Comparison of ENCODE assay signal across 8 cellular contexts in the genomic region with DNA sequence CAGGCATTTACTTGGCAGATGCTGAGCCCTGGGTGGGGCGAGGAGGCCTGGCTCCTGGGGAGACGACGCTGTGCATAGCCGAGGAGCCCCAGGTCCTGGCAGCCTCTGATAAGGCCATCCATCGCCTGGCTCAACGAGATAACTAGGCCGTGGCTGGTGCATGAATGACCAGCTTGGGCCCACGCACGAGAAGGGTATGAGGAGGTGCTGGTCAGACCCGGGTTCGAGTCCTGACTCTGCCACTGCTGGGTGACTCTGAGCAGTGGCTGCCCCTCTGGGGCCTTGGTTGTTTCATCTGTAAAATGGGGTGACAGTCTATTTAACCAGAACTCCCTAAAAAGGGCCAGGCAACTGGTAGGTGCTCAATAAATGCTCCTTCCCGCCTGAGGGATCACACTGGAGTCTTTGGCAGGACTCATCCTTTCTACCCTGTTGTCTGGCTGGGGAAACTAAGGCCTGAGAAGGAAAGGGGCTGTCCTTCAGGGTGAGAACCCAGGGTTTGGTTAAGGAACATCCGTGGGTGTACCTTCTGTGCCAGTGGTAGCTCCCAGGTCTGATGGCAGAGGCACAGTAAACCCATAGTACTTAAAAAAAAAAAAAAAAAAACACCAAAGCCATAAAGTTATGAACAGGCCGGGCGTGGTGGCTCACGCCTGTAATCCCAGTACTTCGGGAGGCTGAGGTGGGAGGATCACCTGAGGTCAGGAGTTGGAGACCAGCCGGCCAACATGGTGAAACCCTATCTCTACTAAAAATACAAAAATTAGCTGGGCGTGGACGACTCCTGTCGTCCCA. TPM values are rescaled to one million over a fixed set of nuclear protein-coding genes. Genes with fewer than 3 reads are reported as not detected.
DNase-seq lines count a peak whose midpoint lies in the region; ATAC-seq and TF ChIP-seq lines count a peak whose summit lies in the region.

No MANE protein-coding gene starts in this region.

- no peak for DNase-seq in activated naive CD4-positive, alpha-beta T cell treated with anti-CD3 and anti-CD28 coated beads for 36 hours
- DNase-seq in activated naive CD4-positive, alpha-beta T cell (lab: John Stamatoyannopoulos, UW), result no peak
- DNase-seq in activated naive CD4-positive, alpha-beta T cell treated with anti-CD3 and anti-CD28 coated beads, Interleukin-2, amount 50 U/mL, for 72 hours (ENCODE audit: low spot score in 2 of 2), result no peak
- DNase-seq in memory B cell (ENCODE audit: low spot score in 2 of 2) (no peak), type B pancreatic cell (ENCODE audit: extremely low spot score, unreplicated experiment) (no peak), A172 (ENCODE audit: low spot score) (no peak), H4 (ENCODE audit: low spot score) (no peak)
- DNase-seq in stimulated activated CD4-positive, alpha-beta T cell treated with anti-CD3 and anti-CD28 coated beads, Interleukin-12 subunit alpha, Interleukin-12 subunit beta, amount 100 ng/mL, for 4 hours, result no peak

- no peak for ATAC-seq in activated naive CD4-positive, alpha-beta T cell treated with anti-CD3 and anti-CD28 coated beads, Interleukin-2, amount 50 U/mL, for 72 hours
- no peak for ATAC-seq in memory B cell (ENCODE audit: low read depth)

- H3K9me3 Mint-ChIP-seq in activated naive CD4-positive, alpha-beta T cell treated with anti-CD3 and anti-CD28 coated beads for 36 hours, result no peaks in the 10 kb centered on the region
- no peaks in the 10 kb centered on the region for H3K9me3 Mint-ChIP-seq in activated naive CD4-positive, alpha-beta T cell treated with anti-CD3 and anti-CD28 coated beads, Interleukin-2, amount 50 U/mL, for 72 hours
- no peaks in the 10 kb centered on the region for H3K9me3 Mint-ChIP-seq in memory B cell
- no peaks in the 10 kb centered on the region for H3K9me3 Mint-ChIP-seq in type B pancreatic cell

- no peaks in the 10 kb centered on the region for H3K27me3 Mint-ChIP-seq in activated naive CD4-positive, alpha-beta T cell treated with anti-CD3 and anti-CD28 coated beads for 36 hours (ENCODE audit: low read depth)
- H3K27me3 Mint-ChIP-seq in memory B cell (no peaks in the 10 kb centered on the region), type B pancreatic cell (peaks cover 8% of the 10 kb centered on the region)

- CTCF ChIA-PET in activated naive CD4-positive, alpha-beta T cell treated with anti-CD3 and anti-CD28 coated beads for 36 hours (lab: Charles Lee), result interaction anchor here (0.7 to 12.8 kb wide), 7 partner anchors 9 to 140 kb away, joined by 3 to 186 read pairs (median 4); partner anchors contain the start of genes CCDC124 and RPL18A

- peak overlapping the region; percentile 97 for H3K27ac Mint-ChIP-seq in activated naive CD4-positive, alpha-beta T cell treated with anti-CD3 and anti-CD28 coated beads for 36 hours
- peak overlapping the region; percentile 78 to 90 for H3K27ac Mint-ChIP-seq in activated naive CD4-positive, alpha-beta T cell treated with anti-CD3 and anti-CD28 coated beads, Interleukin-2, amount 50 U/mL, for 72 hours
- H3K27ac Mint-ChIP-seq in memory B cell (peak overlapping the region; percentile 98), type B pancreatic cell (peak overlapping the region; percentile 84)

- peak overlapping the region; percentile 87 for H3K4me3 Mint-ChIP-seq in activated naive CD4-positive, alpha-beta T cell treated with anti-CD3 and anti-CD28 coated beads for 36 hours
- H3K4me3 Mint-ChIP-seq in memory B cell, result peak overlapping the region; percentile 79
- peak overlapping the region; percentile 85 for H3K4me3 Mint-ChIP-seq in type B pancreatic cell

- no peak for TF ChIP-seq CTCF in type B pancreatic cell (conservative IDR thresholded peaks at IDR 0.05)

- peaks cover 18% of the 10 kb centered on the region for H3K4me1 Mint-ChIP-seq in activated naive CD4-positive, alpha-beta T cell treated with anti-CD3 and anti-CD28 coated beads for 36 hours (ENCODE audit: low read depth)
- peaks cover 22% of the 10 kb centered on the region for H3K4me1 Mint-ChIP-seq in memory B cell
- H3K4me1 Mint-ChIP-seq in type B pancreatic cell (ENCODE audit: unreplicated experiment), result no peaks in the 10 kb centered on the region

- intact Hi-C loops in activated naive CD4-positive, alpha-beta T cell treated with anti-CD3 and anti-CD28 coated beads for 36 hours (cut with micrococcal nuclease), result loop anchor here (2.0 kb wide), 2 partner anchors 23 to 153 kb away; partner anchors contain the start of gene PIK3R2

- H3K36me3 Mint-ChIP-seq in activated naive CD4-positive, alpha-beta T cell treated with anti-CD3 and anti-CD28 coated beads for 36 hours (ENCODE audit: low read depth), result peaks cover 2% of the 10 kb centered on the region
- peaks cover 0 to 6% of the 10 kb centered on the region in 2 donors for H3K36me3 Mint-ChIP-seq in activated naive CD4-positive, alpha-beta T cell treated with anti-CD3 and anti-CD28 coated beads, Interleukin-2, amount 50 U/mL, for 72 hours
- H3K36me3 Mint-ChIP-seq in memory B cell, result no peaks in the 10 kb centered on the region
- no peaks in the 10 kb centered on the region for H3K36me3 Mint-ChIP-seq in type B pancreatic cell

RNA-seq across cellular contexts. Expression of gene ARRDC2, which starts 8.1 kb away (rescaled TPM):
- 10 to 100 TPM; 17.7 to 19.0 TPM for total RNA-seq in activated naive CD4-positive, alpha-beta T cell treated with anti-CD3 and anti-CD28 coated beads for 36 hours
- total RNA-seq in activated naive CD4-positive, alpha-beta T cell treated with anti-CD3 and anti-CD28 coated beads, Interleukin-2, amount 50 U/mL, for 72 hours, result 10 to 100 TPM; 26.7 to 59.3 TPM
- total RNA-seq in type B pancreatic cell (ENCODE audit: low replicate concordance), result 2.8 and 6.3 TPM in 2 replicates
- total RNA-seq in A172 (2014; rRNA removed; shearing (Covaris generic)), result 7.4 and 12.2 TPM in 2 replicates
- total RNA-seq in H4 (2014; rRNA removed; shearing (Covaris generic)), result 8.7 and 9.3 TPM in 2 replicates

RNA-seq across cellular contexts. Expression of gene KCNN1, which starts 33.0 kb away (rescaled TPM):
- under 1 TPM; 0.21 to 0.30 TPM for total RNA-seq in activated naive CD4-positive, alpha-beta T cell treated with anti-CD3 and anti-CD28 coated beads for 36 hours
- total RNA-seq in activated naive CD4-positive, alpha-beta T cell treated with anti-CD3 and anti-CD28 coated beads, Interleukin-2, amount 50 U/mL, for 72 hours, result under 1 TPM; 0.19 to 0.36 TPM
- total RNA-seq in type B pancreatic cell (ENCODE audit: low replicate concordance), result 13.4 and 15.3 TPM in 2 replicates
- total RNA-seq in A172 (2014; rRNA removed; shearing (Covaris generic)), result 0.14 TPM in 1 of 2 replicates, not detected in the other
- total RNA-seq in H4 (2014; rRNA removed; shearing (Covaris generic)), result 0.49 and 1.7 TPM in 2 replicates
